In the genomic region with DNA sequence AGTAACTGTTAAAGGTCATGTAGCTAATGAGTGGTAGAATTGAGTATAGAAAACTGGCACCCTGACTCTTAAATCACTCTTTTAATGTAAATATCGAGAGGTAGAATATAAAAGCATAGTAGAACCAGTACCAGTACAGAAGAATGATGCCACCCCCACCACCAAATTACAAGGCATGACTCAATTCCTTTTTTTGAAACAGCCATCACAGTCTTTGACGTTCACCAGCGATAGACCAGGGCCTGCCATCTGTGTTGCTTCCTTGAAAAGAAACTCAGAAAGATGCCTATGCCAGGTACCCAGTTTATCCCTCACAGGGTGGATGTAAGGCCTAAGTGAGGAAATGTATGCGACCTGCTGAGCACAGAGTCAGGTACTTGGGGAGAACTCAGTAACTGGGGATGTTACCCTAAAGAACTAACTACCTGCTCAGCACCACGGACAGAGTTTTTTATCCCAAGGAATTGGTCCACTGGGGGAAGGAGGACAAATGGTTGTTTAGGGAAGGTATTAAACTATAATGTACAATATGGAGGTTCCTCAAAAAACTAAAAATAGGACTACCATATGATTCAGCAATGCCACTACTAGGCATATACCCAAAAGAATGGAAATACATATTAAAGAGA, we compare ENCODE assay signal across 26 cellular contexts.
"Had no signal": no experiment of that assay in that cellular context is flagged by ENCODE, and none has a peak within 500 bp of the region (broad histone marks: within the 10 kb centered on the region; RNA-seq: fewer than 3 reads in every experiment).

No MANE protein-coding gene starts in this region.

- H3K36me3 ChIP-seq: adrenal gland, ascending aorta, lower lobe of right lung, right lobe of liver, tibial artery had no signal

- H3K9me3 Mint-ChIP-seq: activated B cell treated with CpG ODN at 0.5 μM for 24 hours, nephron had no signal

- H3K4me3 Mint-ChIP-seq: activated B cell treated with CpG ODN at 0.5 μM for 24 hours; activated naive CD8-positive, alpha-beta T cell; activated T-cell treated with anti-CD3 and anti-CD28 coated beads, Interleukin-2, amount 50 U/mL, for 4 hours; nephron; stimulated activated naive CD8-positive, alpha-beta T cell treated with anti-CD3 and anti-CD28 coated beads, Interleukin-15, Interleukin-2, amounts not matched to agents 100 ng/mL and 50 ng/mL, for 24 hours had no signal

- H3K27me3 Mint-ChIP-seq: activated B cell treated with CpG ODN at 0.5 μM for 24 hours; activated naive CD8-positive, alpha-beta T cell; stimulated activated naive CD8-positive, alpha-beta T cell treated with anti-CD3 and anti-CD28 coated beads, Interleukin-15, Interleukin-2, amounts not matched to agents 100 ng/mL and 50 ng/mL, for 24 hours had no signal

- DNase-seq: activated B cell treated with CpG ODN at 0.5 μM for 24 hours; activated CD4-positive, alpha-beta T cell treated with anti-CD3 and anti-CD28 coated beads for 4 hours; activated CD4-positive, alpha-beta T cell treated with anti-CD3 and anti-CD28 coated beads, Interleukin-2, amount 50 U/mL, for 48 hours; activated CD8-positive, alpha-beta memory T cell treated with anti-CD3 and anti-CD28 coated beads, Interleukin-2, amount 50 U/mL, for 48 hours; activated naive CD4-positive, alpha-beta T cell; activated T-cell treated with anti-CD3 and anti-CD28 coated beads, Interleukin-2, amount 50 U/mL, for 4 hours; adrenal gland; central memory CD4-positive, alpha-beta T cell; effector memory CD4-positive, alpha-beta T cell; glutamatergic neuron; hippocampal formation; left colon; lower lobe of right lung; midbrain; occipital lobe; right lobe of liver; stimulated activated CD4-positive, alpha-beta T cell treated with anti-CD3 and anti-CD28 coated beads, Interleukin-1b, Interleukin-23, amount 100 ng/mL, for 48 hours; T-helper 9 cell; tibial artery had no signal

- ATAC-seq: activated T-cell treated with anti-CD3 and anti-CD28 coated beads, Interleukin-2, amount 50 U/mL, for 4 hours; esophagus mucosa; left colon; lower lobe of right lung; right lobe of liver had no signal

- H3K4me1 Mint-ChIP-seq: activated B cell treated with CpG ODN at 0.5 μM for 24 hours had no signal

- H3K27ac ChIP-seq: adrenal gland, ascending aorta, lower lobe of right lung, right lobe of liver, skin epidermis, tibial artery had no signal

- H3K4me3 ChIP-seq: adrenal gland, ascending aorta, lower lobe of right lung, right lobe of liver, skin epidermis, tibial artery had no signal

- H3K36me3 Mint-ChIP-seq: activated naive CD8-positive, alpha-beta T cell had no signal

- H3K9me3 ChIP-seq: adrenal gland, ascending aorta, lower lobe of right lung, right lobe of liver, tibial artery had no signal

- H3K4me1 ChIP-seq: adrenal gland, ascending aorta, lower lobe of right lung, right lobe of liver, tibial artery had no signal

- H3K27ac Mint-ChIP-seq: activated B cell treated with CpG ODN at 0.5 μM for 24 hours; activated naive CD8-positive, alpha-beta T cell; activated T-helper 2 cell treated with anti-CD3 and anti-CD28 coated beads, Interferon-gamma antibody, Interleukin-2, Interleukin-4, amounts not matched to agents 10 μg/mL and 5 μg/mL and 100 μg/mL, durations not matched to agents 14 hours and 24 hours and 36 hours; nephron; stimulated activated naive CD8-positive, alpha-beta T cell treated with anti-CD3 and anti-CD28 coated beads, Interleukin-15, Interleukin-2, amounts not matched to agents 100 ng/mL and 50 ng/mL, for 24 hours had no signal

- H3K27me3 ChIP-seq: adrenal gland, ascending aorta, right lobe of liver, tibial artery had no signal
